20 cellular contexts compared by ENCODE assay signal in the genomic region with DNA sequence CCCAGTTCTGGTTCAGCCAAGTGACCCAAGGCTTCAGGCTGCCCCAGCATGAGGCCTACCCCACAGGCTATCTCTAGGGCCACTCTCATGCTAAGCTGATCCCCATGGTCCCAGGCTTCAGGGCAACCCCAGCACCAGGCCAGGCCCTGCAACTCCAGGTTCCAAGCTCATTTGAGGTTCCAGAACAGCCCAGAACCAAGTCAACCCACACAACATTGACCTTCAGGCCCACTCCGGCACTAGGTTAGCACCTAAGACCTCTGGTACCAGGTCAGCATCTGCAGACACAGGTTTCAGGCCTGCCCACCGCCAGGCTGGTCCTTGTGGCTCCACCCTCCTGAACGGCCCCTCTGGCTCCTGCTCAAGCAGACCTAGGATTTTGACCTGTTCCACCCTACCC.
"Had no signal": no experiment of that assay in that cellular context is flagged by ENCODE, and none has a peak within 500 bp of the region (broad histone marks: within the 10 kb centered on the region; RNA-seq: fewer than 3 reads in every experiment).

No MANE protein-coding gene starts in this region.

- H3K27ac ChIP-seq: left ventricle myocardium inferior, neural progenitor cell, ovary, right atrium auricular region, right lobe of liver, skin epidermis, stomach, testis, thyroid gland, transverse colon, upper lobe of left lung had no signal

- H3K4me1 ChIP-seq: left ventricle myocardium inferior, neural progenitor cell, right atrium auricular region, right lobe of liver, stomach, thyroid gland, transverse colon, upper lobe of left lung had no signal

- H3K9me3 ChIP-seq: ovary, right atrium auricular region, right lobe of liver, testis, thyroid gland, transverse colon, upper lobe of left lung had no signal

- DNase-seq: head of caudate nucleus; hypothalamus; immature natural killer cell; left ventricle myocardium inferior; naive B cell; natural killer cell; nephron progenitor cell; ovary; right lobe of liver; stimulated activated CD4-positive, alpha-beta T cell treated with anti-CD3 and anti-CD28 coated beads, Interleukin-4, amount 100 ng/mL, for 24 hours; stimulated activated naive CD4-positive, alpha-beta T cell; stomach; testis; thyroid gland; transverse colon; upper lobe of left lung had no signal

- H3K27me3 ChIP-seq: neural progenitor cell, ovary, right atrium auricular region, right lobe of liver, stomach, testis, thyroid gland, transverse colon, upper lobe of left lung had no signal

- H3K36me3 ChIP-seq: left ventricle myocardium inferior, neural progenitor cell, ovary, right atrium auricular region, right lobe of liver, stomach, thyroid gland, transverse colon, upper lobe of left lung had no signal

- H3K4me3 ChIP-seq: left ventricle myocardium inferior, neural progenitor cell, ovary, right atrium auricular region, right lobe of liver, skin epidermis, stomach, testis, thyroid gland, transverse colon, upper lobe of left lung had no signal

- H3K9ac ChIP-seq: neural progenitor cell had no signal

- H3K4me2 ChIP-seq: neural progenitor cell had no signal

- ATAC-seq: natural killer cell; stimulated activated effector memory CD8-positive, alpha-beta T cell treated with anti-CD3 and anti-CD28 coated beads, Interleukin-12 subunit alpha, Interleukin-12 subunit beta, amount 100 ng/mL, for 72 hours had no signal

- H2AFZ ChIP-seq: neural progenitor cell had no signal
